Comparison of ENCODE assay signal across 10 cellular contexts in genomic region chr19:48171584-48172170, GRCh38. TPM values are rescaled to one million over a fixed set of nuclear protein-coding genes. Genes with fewer than 3 reads are reported as not detected.
DNase-seq lines count a peak whose midpoint lies in the region; ATAC-seq and TF ChIP-seq lines count a peak whose summit lies in the region.
"Had no signal": no experiment of that assay in that cellular context is flagged by ENCODE, and none has a peak within 500 bp of the region (broad histone marks: within the 10 kb centered on the region; RNA-seq: fewer than 3 reads in every experiment).

No MANE protein-coding gene starts in this region.

- H3K4me3 Mint-ChIP-seq in stimulated activated naive CD8-positive, alpha-beta T cell treated with anti-CD3 and anti-CD28 coated beads, Interleukin-15, Interleukin-2, amounts not matched to agents 100 ng/mL and 50 ng/mL, for 24 hours = peak overlapping the region; percentile 91
- peak overlapping the region; percentile 95 for H3K4me3 Mint-ChIP-seq in activated CD4-positive, alpha-beta memory T cell treated with anti-CD3 and anti-CD28 coated beads for 36 hours
- H3K4me3 Mint-ChIP-seq in type B pancreatic cell = peak overlapping the region; percentile 99

- H3K4me3 ChIP-seq in iPS-20b (ENCODE audit: low read length) = peak overlapping the region; percentile 85
- no peak overlapping the region for H3K4me3 ChIP-seq in tibial artery

- intact Hi-C loops in activated CD4-positive, alpha-beta memory T cell treated with anti-CD3 and anti-CD28 coated beads for 36 hours (cut with micrococcal nuclease) = loop anchor here (2.0 to 5.0 kb wide), 2 partner anchors 83 to 161 kb away; partner anchors contain the start of gene CARD8
- intact Hi-C loops in tibial artery (cut with DNase I; ENCODE audit: low total_unique reads) = loop anchor here (10.0 kb wide), 1 partner anchor 83 kb away; the partner anchor contains the start of gene CARD8

- H3K36me3 ChIP-seq in iPS-20b (ENCODE audit: insufficient read depth, low read depth, low read length) (peaks cover 28% of the 10 kb centered on the region), tibial artery (peaks cover 8 to 38% (median 22%) of the 10 kb centered on the region in 3 donors)
- H3K36me3 ChIP-seq: brain microvascular endothelial cell had no signal

- H3K27ac ChIP-seq in iPS-20b (ENCODE audit: low read length) (peak overlapping the region; percentile 98), tibial artery (no peak overlapping the region)
- H3K27ac ChIP-seq: brain microvascular endothelial cell had no signal

- H3K36me3 Mint-ChIP-seq in stimulated activated naive CD8-positive, alpha-beta T cell treated with anti-CD3 and anti-CD28 coated beads, Interleukin-15, Interleukin-2, amounts not matched to agents 100 ng/mL and 50 ng/mL, for 24 hours (ENCODE audit: low read depth) = peaks cover 32% of the 10 kb centered on the region
- H3K36me3 Mint-ChIP-seq in activated CD4-positive, alpha-beta memory T cell treated with anti-CD3 and anti-CD28 coated beads for 36 hours = peaks cover 20% of the 10 kb centered on the region
- peaks cover 18% of the 10 kb centered on the region for H3K36me3 Mint-ChIP-seq in type B pancreatic cell

- POLR2A ChIA-PET in activated CD4-positive, alpha-beta memory T cell treated with anti-CD3 and anti-CD28 coated beads for 36 hours (lab: Charles Lee) = interaction anchor here (0.7 kb wide), 1 partner anchor 1394 kb away, joined by 3 read pairs; no protein-coding TSS in a partner anchor

- no peaks in the 10 kb centered on the region for H3K27me3 Mint-ChIP-seq in stimulated activated naive CD8-positive, alpha-beta T cell treated with anti-CD3 and anti-CD28 coated beads, Interleukin-15, Interleukin-2, amounts not matched to agents 100 ng/mL and 50 ng/mL, for 24 hours
- H3K27me3 Mint-ChIP-seq in activated CD4-positive, alpha-beta memory T cell treated with anti-CD3 and anti-CD28 coated beads for 36 hours = no peaks in the 10 kb centered on the region
- no peaks in the 10 kb centered on the region for H3K27me3 Mint-ChIP-seq in type B pancreatic cell

- peaks cover 4% of the 10 kb centered on the region; the same call in 1 of the 2 replicates for H3K4me1 ChIP-seq in iPS-20b (ENCODE audit: insufficient read depth, low read length)
- H3K4me1 ChIP-seq in tibial artery = peaks cover 0 to 19% (median 17%) of the 10 kb centered on the region in 4 donors

- peaks cover 21% of the 10 kb centered on the region for H3K4me1 Mint-ChIP-seq in stimulated activated naive CD8-positive, alpha-beta T cell treated with anti-CD3 and anti-CD28 coated beads, Interleukin-15, Interleukin-2, amounts not matched to agents 100 ng/mL and 50 ng/mL, for 24 hours (ENCODE audit: low read depth)
- peaks cover 42% of the 10 kb centered on the region for H3K4me1 Mint-ChIP-seq in activated CD4-positive, alpha-beta memory T cell treated with anti-CD3 and anti-CD28 coated beads for 36 hours (ENCODE audit: low read depth)
- peaks cover 15% of the 10 kb centered on the region for H3K4me1 Mint-ChIP-seq in type B pancreatic cell (ENCODE audit: unreplicated experiment)

- no peak for DNase-seq in stimulated activated naive CD8-positive, alpha-beta T cell treated with anti-CD3 and anti-CD28 coated beads, Interleukin-15, Interleukin-2, amounts not matched to agents 100 U/mL and 50 U/mL, for 24 hours
- no peak for DNase-seq in activated CD4-positive, alpha-beta memory T cell treated with anti-CD3 and anti-CD28 coated beads for 36 hours
- no peak for DNase-seq in type B pancreatic cell (ENCODE audit: extremely low spot score, unreplicated experiment)
- DNase-seq in tibial artery = no peak
- DNase-seq in NCI-H2081 (lab: John Stamatoyannopoulos, UW) = no peak
- no peak for DNase-seq in NAMALWA (ENCODE audit: low spot score)
- DNase-seq: brain microvascular endothelial cell had no signal

- ATAC-seq in stimulated activated naive CD8-positive, alpha-beta T cell treated with anti-CD3 and anti-CD28 coated beads, Interleukin-15, Interleukin-2, amounts not matched to agents 100 U/mL and 50 U/mL, for 24 hours = no peak
- ATAC-seq: left lung had no signal

- H3K9ac ChIP-seq in iPS-20b (ENCODE audit: low read depth, low read length) = peak overlapping the region; percentile 88; the same call in 1 of the 2 replicates

- CTCF ChIA-PET in activated CD4-positive, alpha-beta memory T cell treated with anti-CD3 and anti-CD28 coated beads for 36 hours (lab: Charles Lee) = interaction anchor here (0.9 to 2.5 kb wide), 6 partner anchors 31 to 162 kb away, joined by 3 to 10 read pairs (median 4); no protein-coding TSS in a partner anchor

- H3K27me3 ChIP-seq in iPS-20b (ENCODE audit: insufficient read depth, low read length) (no peaks in the 10 kb centered on the region), tibial artery (no peaks in the 10 kb centered on the region)
- H3K27me3 ChIP-seq: brain microvascular endothelial cell, left lung had no signal

- no peak for TF ChIP-seq CTCF in type B pancreatic cell (conservative IDR thresholded peaks at IDR 0.05)
- no peak for TF ChIP-seq CTCF in tibial artery (IDR thresholded peaks at IDR 0.05)

- peak overlapping the region; percentile 85 for H3K27ac Mint-ChIP-seq in stimulated activated naive CD8-positive, alpha-beta T cell treated with anti-CD3 and anti-CD28 coated beads, Interleukin-15, Interleukin-2, amounts not matched to agents 100 ng/mL and 50 ng/mL, for 24 hours
- peak overlapping the region; percentile 97 for H3K27ac Mint-ChIP-seq in activated CD4-positive, alpha-beta memory T cell treated with anti-CD3 and anti-CD28 coated beads for 36 hours
- H3K27ac Mint-ChIP-seq in type B pancreatic cell = peak overlapping the region; percentile 96

- no peaks in the 10 kb centered on the region for H3K9me3 Mint-ChIP-seq in stimulated activated naive CD8-positive, alpha-beta T cell treated with anti-CD3 and anti-CD28 coated beads, Interleukin-15, Interleukin-2, amounts not matched to agents 100 ng/mL and 50 ng/mL, for 24 hours
- no peaks in the 10 kb centered on the region for H3K9me3 Mint-ChIP-seq in activated CD4-positive, alpha-beta memory T cell treated with anti-CD3 and anti-CD28 coated beads for 36 hours
- H3K9me3 Mint-ChIP-seq in type B pancreatic cell = no peaks in the 10 kb centered on the region

- no peaks in the 10 kb centered on the region for H3K9me3 ChIP-seq in iPS-20b (ENCODE audit: insufficient read depth, low read depth, low read length)
- H3K9me3 ChIP-seq in tibial artery = no peaks in the 10 kb centered on the region
- H3K9me3 ChIP-seq: left lung had no signal

RNA-seq across cellular contexts. Expression of gene ZSWIM9, which starts 1.2 kb away (rescaled TPM):
- 1 to 10 TPM; 7.4 to 8.0 TPM for total RNA-seq in activated CD4-positive, alpha-beta memory T cell treated with anti-CD3 and anti-CD28 coated beads for 36 hours
- 6.7 and 10.7 TPM in 2 replicates for total RNA-seq in type B pancreatic cell (ENCODE audit: low replicate concordance)

RNA-seq across cellular contexts. Expression of gene LIG1, which starts 1.5 kb away (rescaled TPM):
- total RNA-seq in activated CD4-positive, alpha-beta memory T cell treated with anti-CD3 and anti-CD28 coated beads for 36 hours = 100 to 1,000 TPM; 174 TPM
- 48.4 and 84.9 TPM in 2 replicates for total RNA-seq in type B pancreatic cell (ENCODE audit: low replicate concordance)
